ENCODE assay signal across 24 cellular contexts in genomic region chr7:131904750-131905327, GRCh38.
"Had no signal": no experiment of that assay in that cellular context is flagged by ENCODE, and none has a peak within 500 bp of the region (broad histone marks: within the 10 kb centered on the region; RNA-seq: fewer than 3 reads in every experiment).

No MANE protein-coding gene starts in this region.

- H3K4me1 ChIP-seq: foreskin keratinocyte, right lobe of liver, testis, transverse colon had no signal

- DNase-seq: activated B cell treated with CpG ODN at 0.5 μM for 24 hours; activated CD4-positive, alpha-beta T cell treated with anti-CD3 and anti-CD28 coated beads, Interleukin-2, amount 50 U/mL, for 1 hour; activated CD8-positive, alpha-beta T cell treated with anti-CD3 and anti-CD28 coated beads for 36 hours; activated naive CD8-positive, alpha-beta T cell treated with anti-CD3 and anti-CD28 coated beads, Interleukin-2, amount 50 U/mL, for 24 hours; activated T-cell treated with anti-CD3 and anti-CD28 coated beads, Interleukin-2, amount 50 U/mL, for 48 hours; amygdala; caudate nucleus; cortex of kidney; foreskin keratinocyte; islet precursor cell; mammary epithelial cell; midbrain; naive thymus-derived CD4-positive, alpha-beta T cell; posterior cingulate gyrus; stimulated activated CD4-positive, alpha-beta T cell treated with anti-CD3 and anti-CD28 coated beads, Interleukin-2, amount 100 ng/mL, for 48 hours; stimulated activated naive CD8-positive, alpha-beta T cell treated with anti-CD3 and anti-CD28 coated beads, Interleukin-15, Interleukin-2, amounts not matched to agents 100 U/mL and 50 U/mL, for 24 hours; T-helper 17 cell; T1000; testis; transverse colon had no signal

- H3K9me3 ChIP-seq: right lobe of liver, testis had no signal

- H3K36me3 ChIP-seq: esophagus muscularis mucosa, right lobe of liver, transverse colon had no signal

- H3K9me3 Mint-ChIP-seq: activated T-helper 2 cell treated with anti-CD3 and anti-CD28 coated beads, Interferon-gamma antibody, Interleukin-2, Interleukin-4, amounts not matched to agents 10 μg/mL and 5 μg/mL and 100 μg/mL, durations not matched to agents 14 hours and 24 hours and 36 hours had no signal

- H3K4me3 Mint-ChIP-seq: activated B cell treated with CpG ODN at 0.5 μM for 24 hours; activated CD8-positive, alpha-beta T cell treated with anti-CD3 and anti-CD28 coated beads for 36 hours; activated naive CD4-positive, alpha-beta T cell treated with anti-CD3 and anti-CD28 coated beads, Interleukin-2, amount 50 U/mL, for 24 hours; activated naive CD8-positive, alpha-beta T cell treated with anti-CD3 and anti-CD28 coated beads, Interleukin-2, amount 50 U/mL, for 24 hours; naive thymus-derived CD4-positive, alpha-beta T cell; T-helper 17 cell had no signal

- H3K27ac ChIP-seq: esophagus muscularis mucosa, foreskin keratinocyte, right lobe of liver, testis, transverse colon had no signal

- H3K27ac Mint-ChIP-seq: activated B cell treated with CpG ODN at 0.5 μM for 24 hours; activated CD8-positive, alpha-beta T cell treated with anti-CD3 and anti-CD28 coated beads for 36 hours; activated naive CD4-positive, alpha-beta T cell treated with anti-CD3 and anti-CD28 coated beads, Interleukin-2, amount 50 U/mL, for 24 hours; activated naive CD8-positive, alpha-beta T cell treated with anti-CD3 and anti-CD28 coated beads, Interleukin-2, amount 50 U/mL, for 24 hours; activated T-helper 2 cell treated with anti-CD3 and anti-CD28 coated beads, Interferon-gamma antibody, Interleukin-2, Interleukin-4, amounts not matched to agents 10 μg/mL and 5 μg/mL and 100 μg/mL, durations not matched to agents 14 hours and 24 hours and 36 hours; naive thymus-derived CD4-positive, alpha-beta T cell; T-helper 17 cell had no signal

- H3K4me1 Mint-ChIP-seq: activated B cell treated with CpG ODN at 0.5 μM for 24 hours; activated naive CD4-positive, alpha-beta T cell treated with anti-CD3 and anti-CD28 coated beads, Interleukin-2, amount 50 U/mL, for 24 hours; activated naive CD8-positive, alpha-beta T cell treated with anti-CD3 and anti-CD28 coated beads, Interleukin-2, amount 50 U/mL, for 24 hours; T-helper 17 cell had no signal

- H3K27me3 ChIP-seq: right lobe of liver, testis had no signal

- H3K4me3 ChIP-seq: esophagus muscularis mucosa, right lobe of liver, testis, transverse colon had no signal

- H3K36me3 Mint-ChIP-seq: activated naive CD4-positive, alpha-beta T cell treated with anti-CD3 and anti-CD28 coated beads, Interleukin-2, amount 50 U/mL, for 24 hours had no signal

- ATAC-seq: activated CD8-positive, alpha-beta T cell treated with anti-CD3 and anti-CD28 coated beads for 36 hours; activated naive CD8-positive, alpha-beta T cell treated with anti-CD3 and anti-CD28 coated beads, Interleukin-2, amount 50 U/mL, for 24 hours; foreskin keratinocyte; naive thymus-derived CD4-positive, alpha-beta T cell; right lobe of liver; stimulated activated naive CD8-positive, alpha-beta T cell treated with anti-CD3 and anti-CD28 coated beads, Interleukin-15, Interleukin-2, amounts not matched to agents 100 U/mL and 50 U/mL, for 24 hours; T-helper 17 cell had no signal
